ENCODE assay signal across 17 cellular contexts in genomic region chr5:138275379-138275782, GRCh38. TPM values are rescaled to one million over a fixed set of nuclear protein-coding genes. Genes with fewer than 3 reads are reported as not detected.
DNase-seq lines count a peak whose midpoint lies in the region; TF ChIP-seq lines count a peak whose summit lies in the region.
"Had no signal": no experiment of that assay in that cellular context is flagged by ENCODE, and none has a peak within 500 bp of the region (broad histone marks: within the 10 kb centered on the region; RNA-seq: fewer than 3 reads in every experiment).

No MANE protein-coding gene starts in this region.

- TF ChIP-seq CTCF in WERI-Rb-1 (IDR thresholded peaks at IDR 0.05; ENCODE audit: low read depth, low read length), result no peak
- TF ChIP-seq CTCF in progenitor cell of endocrine pancreas (IDR thresholded peaks at IDR 0.05; ENCODE audit: unreplicated experiment), result no peak

- CTCF ChIA-PET in activated naive CD4-positive, alpha-beta T cell treated with anti-CD3 and anti-CD28 coated beads for 36 hours (lab: Charles Lee), result interaction anchor here (1.2 kb wide), 1 partner anchor 23 kb away, joined by 3 read pairs; no protein-coding TSS in a partner anchor

- intact Hi-C loops in activated naive CD4-positive, alpha-beta T cell treated with anti-CD3 and anti-CD28 coated beads for 36 hours (cut with micrococcal nuclease), result no loop called here

- H3K27me3 ChIP-seq in WERI-Rb-1 (ENCODE audit: insufficient read depth, low read depth, severe bottlenecking), result peaks cover 5% of the 10 kb centered on the region

- no peaks in the 10 kb centered on the region for H3K9me3 Mint-ChIP-seq in progenitor cell of endocrine pancreas (ENCODE audit: low read depth)
- no peaks in the 10 kb centered on the region for H3K9me3 Mint-ChIP-seq in activated naive CD4-positive, alpha-beta T cell treated with anti-CD3 and anti-CD28 coated beads for 36 hours

- H3K4me3 Mint-ChIP-seq in progenitor cell of endocrine pancreas (ENCODE audit: low read depth), result peak overlapping the region; percentile 56
- H3K4me3 Mint-ChIP-seq in activated naive CD4-positive, alpha-beta T cell treated with anti-CD3 and anti-CD28 coated beads for 36 hours, result no peak overlapping the region

- no peak overlapping the region for H3K27ac Mint-ChIP-seq in progenitor cell of endocrine pancreas
- no peak overlapping the region for H3K27ac Mint-ChIP-seq in activated naive CD4-positive, alpha-beta T cell treated with anti-CD3 and anti-CD28 coated beads for 36 hours

- DNase-seq in NCI-H2227 (lab: John Stamatoyannopoulos, UW; ENCODE audit: unreplicated experiment), result peak; percentile 11
- DNase-seq in NCI-H2227 treated with DMSO at 0.1 percent for 48 hours (lab: John Stamatoyannopoulos, UW), result no peak
- DNase-seq in M059J (ENCODE audit: low read depth), result peak; percentile 6
- peak; percentile 14 for DNase-seq in WERI-Rb-1
- no peak for DNase-seq in progenitor cell of endocrine pancreas (ENCODE audit: low spot score, unreplicated experiment)
- DNase-seq in stimulated activated CD4-positive, alpha-beta T cell treated with anti-CD3 and anti-CD28 coated beads, Interleukin-1b, Interleukin-23, amount 100 ng/mL, for 48 hours, result no peak
- no peak for DNase-seq in C1 segment of cervical spinal cord (lab: John Stamatoyannopoulos, UW)
- DNase-seq in activated naive CD4-positive, alpha-beta T cell treated with anti-CD3 and anti-CD28 coated beads for 36 hours, result no peak
- DNase-seq: activated naive CD4-positive, alpha-beta T cell treated with Interleukin-2 at 50 U/mL for 16 hours; DMS153; effector CD4-positive, alpha-beta T cell; foreskin fibroblast; midbrain; NCI-H1694 had no signal

- no peaks in the 10 kb centered on the region for H3K36me3 ChIP-seq in WERI-Rb-1
- H3K36me3 ChIP-seq: SJSA1, suprapubic skin had no signal

- H3K27me3 Mint-ChIP-seq in progenitor cell of endocrine pancreas, result peaks cover 16% of the 10 kb centered on the region
- H3K27me3 Mint-ChIP-seq in activated naive CD4-positive, alpha-beta T cell treated with anti-CD3 and anti-CD28 coated beads for 36 hours (ENCODE audit: low read depth), result peaks cover 18% of the 10 kb centered on the region

- peaks cover 28% of the 10 kb centered on the region for H3K4me1 Mint-ChIP-seq in progenitor cell of endocrine pancreas (ENCODE audit: low read depth)
- H3K4me1 Mint-ChIP-seq in activated naive CD4-positive, alpha-beta T cell treated with anti-CD3 and anti-CD28 coated beads for 36 hours (ENCODE audit: low read depth), result peaks cover 3% of the 10 kb centered on the region

- H3K27ac ChIP-seq in WERI-Rb-1, result no peak overlapping the region
- H3K27ac ChIP-seq: SJSA1, suprapubic skin had no signal

- H3K9me3 ChIP-seq in WERI-Rb-1 (ENCODE audit: severe bottlenecking), result no peaks in the 10 kb centered on the region
- H3K9me3 ChIP-seq: SJSA1, suprapubic skin had no signal

- H3K4me3 ChIP-seq in WERI-Rb-1 (ENCODE audit: low read depth, low read length), result no peak overlapping the region
- H3K4me3 ChIP-seq: SJSA1 had no signal

- H3K36me3 Mint-ChIP-seq in progenitor cell of endocrine pancreas (ENCODE audit: insufficient read depth), result no peaks in the 10 kb centered on the region
- no peaks in the 10 kb centered on the region for H3K36me3 Mint-ChIP-seq in activated naive CD4-positive, alpha-beta T cell treated with anti-CD3 and anti-CD28 coated beads for 36 hours (ENCODE audit: low read depth)
- H3K36me3 Mint-ChIP-seq: brain had no signal

RNA-seq across cellular contexts. Expression of gene GFRA3, which starts 1.0 kb away (rescaled TPM):
- not detected in 2 replicates for total RNA-seq in M059J (2014; rRNA removed; shearing (Covaris generic))
- 22.9 and 24.4 TPM in 2 replicates for total RNA-seq in progenitor cell of endocrine pancreas
- total RNA-seq in activated naive CD4-positive, alpha-beta T cell treated with anti-CD3 and anti-CD28 coated beads for 36 hours, result not detected
- total RNA-seq: SJSA1 had no signal

RNA-seq across cellular contexts. Expression of gene CDC25C, which starts 56.2 kb away (rescaled TPM):
- total RNA-seq in M059J (2014; rRNA removed; shearing (Covaris generic)), result 20.5 and 28.4 TPM in 2 replicates
- total RNA-seq in progenitor cell of endocrine pancreas, result 10.6 and 11.5 TPM in 2 replicates
- 10 to 100 TPM; 23.2 to 26.6 TPM for total RNA-seq in activated naive CD4-positive, alpha-beta T cell treated with anti-CD3 and anti-CD28 coated beads for 36 hours

Comparison
In these comparisons a context has a peak if more than half of its experiments do, and no peak if none do; other contexts are left out.
1. DNase-seq: peak in NCI-H2227 (single experiment), M059J (single experiment) and WERI-Rb-1 (single experiment); none in NCI-H2227 treated with DMSO at 0.1 percent for 48 hours (single experiment), progenitor cell of endocrine pancreas (single experiment), stimulated activated CD4-positive, alpha-beta T cell treated with anti-CD3 and anti-CD28 coated beads, Interleukin-1b, Interleukin-23, amount 100 ng/mL, for 48 hours (single experiment), C1 segment of cervical spinal cord (0 of 14) and activated naive CD4-positive, alpha-beta T cell treated with anti-CD3 and anti-CD28 coated beads for 36 hours (single experiment).
2. RNA of gene GFRA3, which starts 1.0 kb away (total RNA-seq): 22.9 to 24.4 TPM in progenitor cell of endocrine pancreas; not detected in activated naive CD4-positive, alpha-beta T cell treated with anti-CD3 and anti-CD28 coated beads for 36 hours and not detected in M059J; every median in the first group is over 10 times any median in the second.